1 cellular context compared by ENCODE assay signal in genomic region chr1:168145184-168146159, GRCh38.
TF ChIP-seq lines count a peak whose summit lies in the region.

No MANE protein-coding gene starts in this region.

TF ChIP-seq in GM12878, 131 proteins besides CTCF, POLR2A, EP300 and RAD21 (continued from another document):
- no peak for TF ChIP-seq ATF3 (IDR thresholded peaks at IDR 0.05; ENCODE audit: borderline replicate concordance, extremely low read depth, low read depth, low read length)
- no peak for TF ChIP-seq PAX5 (IDR thresholded peaks at IDR 0.05; ENCODE audit: borderline replicate concordance, low read depth, low read length)
- TF ChIP-seq TARDBP (IDR thresholded peaks at IDR 0.05; ENCODE audit: borderline replicate concordance): no peak
- no peak for TF ChIP-seq ZNF592 (IDR thresholded peaks at IDR 0.05)
- TF ChIP-seq NFYA (IDR thresholded peaks at IDR 0.05; ENCODE audit: borderline replicate concordance, low read depth, low read length): no peak
- no peak for TF ChIP-seq JUNB (IDR thresholded peaks at IDR 0.05)
- TF ChIP-seq KDM1A (IDR thresholded peaks at IDR 0.05; ENCODE audit: borderline replicate concordance): no peak
- TF ChIP-seq ATF7 (IDR thresholded peaks at IDR 0.05; ENCODE audit: low read depth): no peak
- TF ChIP-seq SP1 (IDR thresholded peaks at IDR 0.05; ENCODE audit: low read depth, low read length): no peak
- no peak for TF ChIP-seq DPF2 (IDR thresholded peaks at IDR 0.05)
- TF ChIP-seq YY1 (IDR thresholded peaks at IDR 0.05; ENCODE audit: low read depth, low read length): peak; percentile 52; the same call in 1 of the 2 replicates
- TF ChIP-seq STAT1 (conservative IDR thresholded peaks at IDR 0.05): no peak
- TF ChIP-seq NFIC (IDR thresholded peaks at IDR 0.05; ENCODE audit: low read depth, low read length): no peak
- no peak for TF ChIP-seq PAX8 (IDR thresholded peaks at IDR 0.05)
- TF ChIP-seq IKZF1 (conservative IDR thresholded peaks at IDR 0.05): no peak
- TF ChIP-seq ZBTB4 (CRISPR knock-in tag; IDR thresholded peaks at IDR 0.05): no peak
- no peak for TF ChIP-seq RUNX3 (IDR thresholded peaks at IDR 0.05; ENCODE audit: low read length)
